Comparison of ENCODE assay signal across 21 cellular contexts in the genomic region with DNA sequence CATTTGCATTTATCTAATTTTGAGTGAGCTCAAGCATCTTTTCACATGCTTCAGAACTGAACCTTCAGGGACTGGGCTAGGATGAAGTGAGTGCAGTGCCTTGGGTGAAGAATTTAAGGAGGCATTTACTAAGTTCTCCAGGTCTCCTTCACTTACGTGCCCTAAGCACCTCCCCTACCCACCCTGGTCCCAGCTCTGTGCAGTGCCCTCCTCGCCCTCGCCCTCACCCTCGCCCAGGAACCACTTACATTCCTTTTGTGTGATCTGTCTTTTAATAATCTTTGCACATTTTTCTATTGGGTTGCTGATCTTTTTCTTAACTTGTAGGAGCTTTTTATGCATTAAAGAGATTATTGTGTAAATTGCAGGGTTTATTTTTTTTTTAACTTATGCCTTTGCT.
DNase-seq lines count a peak whose midpoint lies in the region; ATAC-seq and TF ChIP-seq lines count a peak whose summit lies in the region.
"Had no signal": no experiment of that assay in that cellular context is flagged by ENCODE, and none has a peak within 500 bp of the region (broad histone marks: within the 10 kb centered on the region; RNA-seq: fewer than 3 reads in every experiment).

No MANE protein-coding gene starts in this region.

- H2AFZ ChIP-seq in osteoblast (ENCODE audit: low read length), result no peak overlapping the region

- H3K4me1 ChIP-seq in osteoblast (ENCODE audit: insufficient read depth, low read length), result peaks cover 9% of the 10 kb centered on the region

- DNase-seq in EL (peak; percentile 58), LoVo (ENCODE audit: low spot score) (peak; percentile 82), brain microvascular endothelial cell (peak; percentile 25), osteoblast (ENCODE audit: insufficient read length, low spot score, missing footprints) (peak; percentile 39), NCI-H345 treated with DMSO at 0.1 percent for 48 hours (lab: John Stamatoyannopoulos, UW; ENCODE audit: unreplicated experiment) (no peak)
- DNase-seq in activated naive CD4-positive, alpha-beta T cell treated with anti-CD3 and anti-CD28 coated beads, Interleukin-2, amount 50 U/mL, for 16 hours, result no peak
- DNase-seq: activated naive CD4-positive, alpha-beta T cell treated with anti-CD3 and anti-CD28 coated beads for 36 hours; activated T-cell treated with anti-CD3 and anti-CD28 coated beads, Interleukin-2, amount 50 U/mL, for 72 hours; CD4-positive, alpha-beta memory T cell; dorsolateral prefrontal cortex; heart right ventricle; left ventricle myocardium inferior; MM.1S; NCI-H1417 treated with DMSO at 0.1 percent for 48 hours; NCI-H526; stimulated activated naive CD4-positive, alpha-beta T cell; testis had no signal

- ATAC-seq in HG02610 (IDR thresholded peaks at IDR 0.05; ENCODE audit: unreplicated experiment), result no peak
- no peak for ATAC-seq in HG02970 (IDR thresholded peaks at IDR 0.05; ENCODE audit: low FRiP score, unreplicated experiment)
- ATAC-seq: activated T-cell treated with anti-CD3 and anti-CD28 coated beads, Interleukin-2, amount 50 U/mL, for 72 hours; Right ventricle myocardium inferior had no signal

- no peaks in the 10 kb centered on the region for H3K36me3 ChIP-seq in brain microvascular endothelial cell (replicated peaks)
- no peaks in the 10 kb centered on the region for H3K36me3 ChIP-seq in osteoblast (ENCODE audit: insufficient read depth, low read length)
- H3K36me3 ChIP-seq: left ventricle myocardium inferior had no signal

- H4K20me1 ChIP-seq in osteoblast (ENCODE audit: insufficient read depth, low read length), result no peaks in the 10 kb centered on the region

- H3K27ac ChIP-seq in brain microvascular endothelial cell, result peak overlapping the region; percentile 15
- H3K27ac ChIP-seq in osteoblast (ENCODE audit: low read depth, low read length), result no peak overlapping the region
- H3K27ac ChIP-seq: dorsolateral prefrontal cortex, left ventricle myocardium inferior, testis had no signal

- no peaks in the 10 kb centered on the region for H3K79me2 ChIP-seq in osteoblast (ENCODE audit: insufficient read depth, low read length)

- H3K4me2 ChIP-seq in osteoblast (ENCODE audit: insufficient read depth, low read length), result no peak overlapping the region
- H3K4me2 ChIP-seq: smooth muscle cell had no signal

- in situ Hi-C loops in brain microvascular endothelial cell (cut with HindIII; ENCODE audit: low pct_ligation_motif_present, low sequenced_read_pairs), result loop anchor here (25.0 kb wide), 1 partner anchor 326 kb away; a partner anchor contains a TSS

- H3K4me3 ChIP-seq in brain microvascular endothelial cell (ENCODE audit: low read depth, low read length) (no peak overlapping the region), osteoblast (ENCODE audit: insufficient read depth, low read length) (no peak overlapping the region)
- H3K4me3 ChIP-seq: dorsolateral prefrontal cortex, heart right ventricle, left ventricle myocardium inferior, smooth muscle cell, testis had no signal

- TF ChIP-seq CTCF in brain microvascular endothelial cell (IDR thresholded peaks at IDR 0.05; ENCODE audit: low read depth, low read length, missing control alignments) (no peak), osteoblast (IDR thresholded peaks at IDR 0.05; ENCODE audit: extremely low read depth, low read depth, low read length) (no peak)

- no peaks in the 10 kb centered on the region for H3K9me3 ChIP-seq in osteoblast (ENCODE audit: low read depth, low read length)
- H3K9me3 ChIP-seq: left ventricle myocardium inferior, testis had no signal

- H3K27me3 ChIP-seq in brain microvascular endothelial cell (replicated peaks) (no peaks in the 10 kb centered on the region), osteoblast (ENCODE audit: insufficient read depth, low read length) (no peaks in the 10 kb centered on the region)
- H3K27me3 ChIP-seq: dorsolateral prefrontal cortex, heart right ventricle, testis had no signal

Comparison
In these comparisons a context has a peak if more than half of its experiments do, and no peak if none do; other contexts are left out.
1. DNase-seq: peak in EL (single experiment), LoVo (single experiment), brain microvascular endothelial cell (single experiment) and osteoblast (single experiment); none in activated naive CD4-positive, alpha-beta T cell treated with anti-CD3 and anti-CD28 coated beads, Interleukin-2, amount 50 U/mL, for 16 hours (single experiment) and NCI-H345 treated with DMSO at 0.1 percent for 48 hours (single experiment).